In the genomic region with DNA sequence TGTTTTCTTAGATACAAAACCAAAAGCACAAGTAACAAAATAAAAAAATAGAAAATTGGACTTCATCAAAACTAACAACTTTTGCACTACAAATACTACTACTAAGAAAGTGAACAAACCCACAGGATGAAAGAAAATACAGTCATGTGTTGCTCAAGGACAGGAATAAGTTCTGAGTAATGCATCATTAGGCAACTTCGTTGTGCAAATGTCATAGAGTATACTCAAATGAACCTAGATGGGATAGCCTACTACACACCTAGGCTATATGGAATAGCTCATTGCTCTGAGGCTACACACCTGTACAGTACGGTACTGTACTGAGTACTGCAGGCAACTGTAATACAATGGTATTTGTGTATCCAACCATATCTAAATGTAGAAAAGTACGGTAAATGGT, we compare ENCODE assay signal across 10 cellular contexts.
A peak's percentile ranks its signal among the peaks of the same experiment; 100 is the strongest.
DNase-seq lines count a peak whose midpoint lies in the region; ATAC-seq, FAIRE-seq and TF ChIP-seq lines count a peak whose summit lies in the region.
"Had no signal": no experiment of that assay in that cellular context is flagged by ENCODE, and none has a peak within 500 bp of the region (broad histone marks: within the 10 kb centered on the region; RNA-seq: fewer than 3 reads in every experiment).

No MANE protein-coding gene starts in this region.

- H3K9me2 ChIP-seq in OCI-LY7 (ENCODE audit: insufficient read depth, low read length): no peaks in the 10 kb centered on the region

- H3K27me3 Mint-ChIP-seq in dendritic cell treated with granulocyte-macrophage colony-stimulating factor and Interleukin-4, amounts not matched to agents 40 ng/mL and 50 ng/mL, for 4 days: no peaks in the 10 kb centered on the region
- H3K27me3 Mint-ChIP-seq in endothelial cell (ENCODE audit: unreplicated experiment): no peaks in the 10 kb centered on the region
- H3K27me3 Mint-ChIP-seq: activated CD4-positive, alpha-beta T cell treated with anti-CD3 and anti-CD28 coated beads, Interleukin-2, amount 10 ng/mL, durations not matched to agents 7 days and 5 days had no signal

- CTCF ChIA-PET in OCI-LY7 (lab: Charles Lee; ENCODE audit: unreplicated experiment): no interaction called here

- in situ Hi-C loops in gastrocnemius medialis (cut with MboI; ENCODE audit: low sequenced_read_pairs in 4 of 4): loop anchor here in 3 of 4 donors (10.0 kb wide), 1 partner anchor 83 kb away; no protein-coding TSS in a partner anchor

- peaks cover 19% of the 10 kb centered on the region; the same call in 1 of the 2 replicates for H4K20me1 ChIP-seq in OCI-LY7 (ENCODE audit: insufficient read depth, low read length)

- peaks cover 58% of the 10 kb centered on the region for H3K36me3 Mint-ChIP-seq in dendritic cell treated with granulocyte-macrophage colony-stimulating factor and Interleukin-4, amounts not matched to agents 40 ng/mL and 50 ng/mL, for 4 days (ENCODE audit: low read depth)
- peaks cover 22% of the 10 kb centered on the region for H3K36me3 Mint-ChIP-seq in endothelial cell (ENCODE audit: low read depth, unreplicated experiment)

- DNase-seq in GM12891 (ENCODE audit: insufficient read length, low spot score): no peak
- no peak for DNase-seq in OCI-LY7 (ENCODE audit: low spot score)
- no peak for DNase-seq in gastrocnemius medialis
- DNase-seq in HT-29 (ENCODE audit: low spot score): no peak
- DNase-seq in glomerular visceral epithelial cell (ENCODE audit: extremely low spot score): no peak
- DNase-seq in endothelial cell (ENCODE audit: low spot score): no peak
- DNase-seq: activated CD4-positive, alpha-beta T cell treated with anti-CD3 and anti-CD28 coated beads, Interleukin-2, amount 10 ng/mL, durations not matched to agents 7 days and 5 days; NCI-H774 had no signal

- H3K4me3 ChIP-seq in OCI-LY7 (ENCODE audit: low read depth, low read length, poor library complexity, severe bottlenecking) (no peak overlapping the region), gastrocnemius medialis (no peak overlapping the region)

- H3K4me2 ChIP-seq in OCI-LY7 (ENCODE audit: low read length): peak overlapping the region; percentile 18; the same call in 1 of the 2 replicates

- H3K79me2 ChIP-seq in OCI-LY7 (ENCODE audit: insufficient read depth, low read depth, low read length): peaks cover 95% of the 10 kb centered on the region

- H3K27ac ChIP-seq in OCI-LY7 (ENCODE audit: low read depth, low read length, poor library complexity, severe bottlenecking) (peak overlapping the region; percentile 21), gastrocnemius medialis (peak overlapping the region; percentile 85 to 90 (median 88))

- no peak overlapping the region for H3K4me3 Mint-ChIP-seq in dendritic cell treated with granulocyte-macrophage colony-stimulating factor and Interleukin-4, amounts not matched to agents 40 ng/mL and 50 ng/mL, for 4 days
- H3K4me3 Mint-ChIP-seq in endothelial cell (ENCODE audit: unreplicated experiment): no peak overlapping the region
- H3K4me3 Mint-ChIP-seq: activated CD4-positive, alpha-beta T cell treated with anti-CD3 and anti-CD28 coated beads, Interleukin-2, amount 10 ng/mL, durations not matched to agents 7 days and 5 days had no signal

- intact Hi-C loops in OCI-LY7 (cut with micrococcal nuclease; ENCODE audit: unreplicated experiment): no loop called here
- intact Hi-C loops in dendritic cell treated with granulocyte-macrophage colony-stimulating factor and Interleukin-4, amounts not matched to agents 40 ng/mL and 50 ng/mL, for 4 days (cut with micrococcal nuclease): no loop called here
- intact Hi-C loops in gastrocnemius medialis (cut with DNase I; ENCODE audit: low total_unique reads): loop anchor here (2.0 kb wide), 3 partner anchors 27 to 81 kb away; no protein-coding TSS in a partner anchor

- H3K4me1 Mint-ChIP-seq in dendritic cell treated with granulocyte-macrophage colony-stimulating factor and Interleukin-4, amounts not matched to agents 40 ng/mL and 50 ng/mL, for 4 days (ENCODE audit: low read depth): peaks cover 65% of the 10 kb centered on the region
- H3K4me1 Mint-ChIP-seq in endothelial cell (ENCODE audit: unreplicated experiment): peaks cover 24% of the 10 kb centered on the region

- FAIRE-seq in GM12891 (lab: Jason Lieb, UNC): peak; percentile 64

- no peak for TF ChIP-seq CTCF in OCI-LY7 (conservative IDR thresholded peaks at IDR 0.05; ENCODE audit: low read length)
- TF ChIP-seq CTCF in gastrocnemius medialis (IDR thresholded peaks at IDR 0.05 in 4 of 5, conservative IDR thresholded peaks at IDR 0.05 in 1 of 5): no peak
- TF ChIP-seq CTCF in endothelial cell (IDR thresholded peaks at IDR 0.05; ENCODE audit: unreplicated experiment): no peak

- H3K27ac Mint-ChIP-seq in dendritic cell treated with granulocyte-macrophage colony-stimulating factor and Interleukin-4, amounts not matched to agents 40 ng/mL and 50 ng/mL, for 4 days: peak overlapping the region; percentile 95
- no peak overlapping the region for H3K27ac Mint-ChIP-seq in endothelial cell (ENCODE audit: unreplicated experiment)
- H3K27ac Mint-ChIP-seq: activated CD4-positive, alpha-beta T cell treated with anti-CD3 and anti-CD28 coated beads, Interleukin-2, amount 10 ng/mL, durations not matched to agents 7 days and 5 days had no signal

- H3K4me1 ChIP-seq in OCI-LY7 (ENCODE audit: insufficient read depth, low read length, poor library complexity, severe bottlenecking) (peaks cover 56% of the 10 kb centered on the region), gastrocnemius medialis (peaks cover 68 to 69% of the 10 kb centered on the region in 2 donors)

- H3K27me3 ChIP-seq in gastrocnemius medialis: no peaks in the 10 kb centered on the region

- TF ChIP-seq POLR2A in GM12891 (IDR thresholded peaks at IDR 0.05; ENCODE audit: low read depth, low read length) (no peak), gastrocnemius medialis (IDR thresholded peaks at IDR 0.05) (no peak)

- H3K9me3 ChIP-seq in OCI-LY7 (ENCODE audit: low read length) (no peaks in the 10 kb centered on the region), gastrocnemius medialis (no peaks in the 10 kb centered on the region)

- no TSS peak for BruUV-seq in OCI-LY7 (replicated peaks; lab: Mats Ljungman, UMichigan)

- POLR2A ChIA-PET in OCI-LY7 (lab: Charles Lee): interaction anchor here (1.3 to 1.8 kb wide), 4 partner anchors 9 to 92 kb away, joined by 3 to 12 read pairs (median 6); no protein-coding TSS in a partner anchor

- ATAC-seq in gastrocnemius medialis (peak; percentile 71 to 77), HG02973 (IDR thresholded peaks at IDR 0.05; ENCODE audit: unreplicated experiment) (no peak)

- H3K9me3 Mint-ChIP-seq in dendritic cell treated with granulocyte-macrophage colony-stimulating factor and Interleukin-4, amounts not matched to agents 40 ng/mL and 50 ng/mL, for 4 days: no peaks in the 10 kb centered on the region
- H3K9me3 Mint-ChIP-seq in endothelial cell (ENCODE audit: unreplicated experiment): no peaks in the 10 kb centered on the region
- H3K9me3 Mint-ChIP-seq: activated CD4-positive, alpha-beta T cell treated with anti-CD3 and anti-CD28 coated beads, Interleukin-2, amount 10 ng/mL, durations not matched to agents 7 days and 5 days had no signal

- H3K36me3 ChIP-seq in OCI-LY7 (ENCODE audit: insufficient read depth, low read length): peaks cover 83% of the 10 kb centered on the region
- H3K36me3 ChIP-seq in gastrocnemius medialis: peaks cover 0 to 6% of the 10 kb centered on the region in 2 donors

- no peak overlapping the region for H2AFZ ChIP-seq in OCI-LY7 (ENCODE audit: low read length)

TF ChIP-seq in GM12891, 5 proteins besides CTCF, POLR2A, EP300 and RAD21:
- TF ChIP-seq TAF1 (IDR thresholded peaks at IDR 0.05; ENCODE audit: low read depth, low read length): no peak
- no peak for TF ChIP-seq POU2F2 (IDR thresholded peaks at IDR 0.05; ENCODE audit: low read depth, low read length)
- no peak for TF ChIP-seq SPI1 (IDR thresholded peaks at IDR 0.05; ENCODE audit: low read depth, low read length)
- no peak for TF ChIP-seq PAX5 (IDR thresholded peaks at IDR 0.05; ENCODE audit: insufficient read depth, low read length, severe bottlenecking)
- TF ChIP-seq POLR2AphosphoS5 (IDR thresholded peaks at IDR 0.05; ENCODE audit: low read depth, low read length): no peak
